14 cellular contexts compared by ENCODE assay signal in the genomic region with DNA sequence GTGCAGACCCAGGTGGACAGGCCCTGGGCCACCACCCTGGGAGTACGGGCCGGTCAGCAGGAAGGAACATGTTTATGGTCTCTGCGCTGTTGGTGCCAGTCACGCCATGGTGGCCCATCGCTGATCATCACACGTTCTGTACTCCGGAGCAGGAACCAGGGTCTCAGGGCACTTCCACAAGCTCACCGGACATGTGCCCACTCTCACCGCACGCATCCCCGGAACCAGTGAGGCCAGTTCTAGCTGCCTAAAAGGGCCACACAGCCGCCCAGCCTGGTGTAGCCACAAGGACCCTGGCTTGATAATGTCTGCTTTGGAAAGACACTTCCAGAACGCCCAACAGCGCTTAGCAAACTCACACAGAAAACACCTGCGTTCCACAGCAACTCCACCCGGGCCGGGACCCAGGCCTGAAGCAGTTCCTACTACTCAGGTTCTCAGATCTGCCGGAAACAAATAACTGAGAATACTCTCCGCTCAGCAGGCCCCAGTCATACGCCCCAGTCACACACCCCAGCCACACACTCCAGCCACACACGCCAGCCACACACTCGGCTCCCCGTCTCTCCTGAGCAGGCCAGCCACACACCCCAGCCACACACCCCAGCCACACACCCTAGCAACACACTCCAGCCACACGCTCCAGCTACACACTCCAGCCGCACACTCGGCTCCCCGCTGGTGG.
DNase-seq lines count a peak whose midpoint lies in the region; ATAC-seq and TF ChIP-seq lines count a peak whose summit lies in the region.
"Had no signal": no experiment of that assay in that cellular context is flagged by ENCODE, and none has a peak within 500 bp of the region (broad histone marks: within the 10 kb centered on the region; RNA-seq: fewer than 3 reads in every experiment).

No MANE protein-coding gene starts in this region.

- intact Hi-C loops in CD8-positive, alpha-beta T cell (cut with DNase I, micrococcal nuclease), result no loop called here
- intact Hi-C loops in dendritic cell treated with granulocyte-macrophage colony-stimulating factor and Interleukin-4, amounts not matched to agents 40 ng/mL and 50 ng/mL, for 4 days (cut with micrococcal nuclease), result loop anchor here (2.0 kb wide), 1 partner anchor 37 kb away; no protein-coding TSS in a partner anchor

- no peak overlapping the region for H3K4me3 Mint-ChIP-seq in CD8-positive, alpha-beta T cell
- H3K4me3 Mint-ChIP-seq in dendritic cell treated with granulocyte-macrophage colony-stimulating factor and Interleukin-4, amounts not matched to agents 40 ng/mL and 50 ng/mL, for 4 days, result no peak overlapping the region
- H3K4me3 Mint-ChIP-seq: activated T-cell treated with anti-CD3 and anti-CD28 coated beads, Interleukin-2, amount 50 U/mL, for 72 hours; stimulated activated memory B cell treated with anti-CD40 and anti-IgM and Interleukin-4, amounts not matched to agents 10 μg/mL and 1 μg/mL and 100 μg/mL, for 72 hours had no signal

- no peak overlapping the region for H3K9ac ChIP-seq in BLaER1

- peaks cover 82% of the 10 kb centered on the region for H3K4me1 ChIP-seq in BLaER1
- peaks cover 36% of the 10 kb centered on the region for H3K4me1 ChIP-seq in CD8-positive, alpha-beta T cell (ENCODE audit: insufficient read depth, low read length)

- DNase-seq in CD8-positive, alpha-beta T cell, result peak in 1 of 7 experiments; percentile 6
- peak; percentile 19 for DNase-seq in omental fat pad (ENCODE audit: low spot score)
- DNase-seq in SIG-M5 (lab: John Stamatoyannopoulos, UW), result no peak
- DNase-seq in UCSD-AML1 (lab: John Stamatoyannopoulos, UW; ENCODE audit: unreplicated experiment), result no peak
- DNase-seq: effector CD8-positive, alpha-beta T cell; foreskin keratinocyte; MM.1S; stimulated activated CD4-positive, alpha-beta T cell treated with anti-CD3 and anti-CD28 coated beads, Interleukin-4, amount 100 ng/mL, for 1 hour had no signal

- H4K20me1 ChIP-seq in BLaER1, result peaks cover 85% of the 10 kb centered on the region

- H3K9me3 Mint-ChIP-seq in CD8-positive, alpha-beta T cell, result no peaks in the 10 kb centered on the region
- no peaks in the 10 kb centered on the region for H3K9me3 Mint-ChIP-seq in dendritic cell treated with granulocyte-macrophage colony-stimulating factor and Interleukin-4, amounts not matched to agents 40 ng/mL and 50 ng/mL, for 4 days
- H3K9me3 Mint-ChIP-seq: activated T-cell treated with anti-CD3 and anti-CD28 coated beads, Interleukin-2, amount 50 U/mL, for 72 hours; stimulated activated memory B cell treated with anti-CD40 and anti-IgM and Interleukin-4, amounts not matched to agents 10 μg/mL and 1 μg/mL and 100 μg/mL, for 72 hours had no signal

- H3K4me3 ChIP-seq in BLaER1, result no peak overlapping the region
- H3K4me3 ChIP-seq in CD8-positive, alpha-beta T cell (ENCODE audit: low read depth, low read length), result no peak overlapping the region

- no peaks in the 10 kb centered on the region for H3K36me3 Mint-ChIP-seq in CD8-positive, alpha-beta T cell
- no peaks in the 10 kb centered on the region for H3K36me3 Mint-ChIP-seq in dendritic cell treated with granulocyte-macrophage colony-stimulating factor and Interleukin-4, amounts not matched to agents 40 ng/mL and 50 ng/mL, for 4 days (ENCODE audit: low read depth)
- H3K36me3 Mint-ChIP-seq: stimulated activated memory B cell treated with anti-CD40 and anti-IgM and Interleukin-4, amounts not matched to agents 10 μg/mL and 1 μg/mL and 100 μg/mL, for 72 hours had no signal

- peak overlapping the region; percentile 55 for H3K27ac Mint-ChIP-seq in CD8-positive, alpha-beta T cell
- H3K27ac Mint-ChIP-seq in dendritic cell treated with granulocyte-macrophage colony-stimulating factor and Interleukin-4, amounts not matched to agents 40 ng/mL and 50 ng/mL, for 4 days, result peak overlapping the region; percentile 90
- H3K27ac Mint-ChIP-seq: activated T-cell treated with anti-CD3 and anti-CD28 coated beads, Interleukin-2, amount 50 U/mL, for 72 hours; stimulated activated memory B cell treated with anti-CD40 and anti-IgM and Interleukin-4, amounts not matched to agents 10 μg/mL and 1 μg/mL and 100 μg/mL, for 72 hours had no signal

- H3K27me3 ChIP-seq in BLaER1, result no peaks in the 10 kb centered on the region
- H3K27me3 ChIP-seq in CD8-positive, alpha-beta T cell (ENCODE audit: insufficient read depth, low read length), result no peaks in the 10 kb centered on the region
- H3K27me3 ChIP-seq: foreskin keratinocyte had no signal

- no peaks in the 10 kb centered on the region for H3K27me3 Mint-ChIP-seq in CD8-positive, alpha-beta T cell (ENCODE audit: low read depth)
- H3K27me3 Mint-ChIP-seq in dendritic cell treated with granulocyte-macrophage colony-stimulating factor and Interleukin-4, amounts not matched to agents 40 ng/mL and 50 ng/mL, for 4 days, result peaks cover 2% of the 10 kb centered on the region

- CTCF ChIA-PET in CD8-positive, alpha-beta T cell (lab: Charles Lee), result interaction anchor here (0.9 kb wide), 1 partner anchor 27 kb away, joined by 3 read pairs; no protein-coding TSS in a partner anchor

- peaks cover 45% of the 10 kb centered on the region for H3K4me1 Mint-ChIP-seq in CD8-positive, alpha-beta T cell (ENCODE audit: low read depth)
- peaks cover 55% of the 10 kb centered on the region for H3K4me1 Mint-ChIP-seq in dendritic cell treated with granulocyte-macrophage colony-stimulating factor and Interleukin-4, amounts not matched to agents 40 ng/mL and 50 ng/mL, for 4 days (ENCODE audit: low read depth)

- ATAC-seq in CD8-positive, alpha-beta T cell, result no peak
- ATAC-seq in omental fat pad (ENCODE audit: low FRiP score) (no peak), GM19023 (IDR thresholded peaks at IDR 0.05; ENCODE audit: unreplicated experiment) (no peak)
- ATAC-seq: activated T-cell treated with anti-CD3 and anti-CD28 coated beads, Interleukin-2, amount 50 U/mL, for 72 hours; foreskin keratinocyte; Right ventricle myocardium inferior; stimulated activated memory B cell treated with anti-CD40 and anti-IgM and Interleukin-4, amounts not matched to agents 10 μg/mL and 1 μg/mL and 100 μg/mL, for 72 hours had no signal

- peak overlapping the region; percentile 82 for H3K4me2 ChIP-seq in BLaER1

- no peak for TF ChIP-seq CTCF in CD8-positive, alpha-beta T cell (IDR thresholded peaks at IDR 0.05)
- no peak for TF ChIP-seq CTCF in omental fat pad (IDR thresholded peaks at IDR 0.05)

- 0 out of 2 replicates have a peak overlapping the region, but pooled peaks have one; percentile 25 for H3K27ac ChIP-seq in BLaER1
- no peak overlapping the region for H3K27ac ChIP-seq in CD8-positive, alpha-beta T cell (ENCODE audit: low read depth, low read length)
- H3K27ac ChIP-seq: foreskin keratinocyte had no signal

- peaks cover 4% of the 10 kb centered on the region; the same call in 1 of the 2 replicates for H3K36me3 ChIP-seq in BLaER1
- H3K36me3 ChIP-seq in CD8-positive, alpha-beta T cell (ENCODE audit: insufficient read depth, low read length), result no peaks in the 10 kb centered on the region

- POLR2A ChIA-PET in CD8-positive, alpha-beta T cell (lab: Charles Lee), result interaction anchor here (1.3 to 2.4 kb wide), 2 partner anchors 10 to 18 kb away, joined by 4 to 6 read pairs; no protein-coding TSS in a partner anchor

- H3K9me3 ChIP-seq in BLaER1, result peaks cover 4% of the 10 kb centered on the region; the same call in 1 of the 2 replicates
- no peaks in the 10 kb centered on the region for H3K9me3 ChIP-seq in CD8-positive, alpha-beta T cell (ENCODE audit: low read length)
